39 cellular contexts compared by ENCODE assay signal in the genomic region with DNA sequence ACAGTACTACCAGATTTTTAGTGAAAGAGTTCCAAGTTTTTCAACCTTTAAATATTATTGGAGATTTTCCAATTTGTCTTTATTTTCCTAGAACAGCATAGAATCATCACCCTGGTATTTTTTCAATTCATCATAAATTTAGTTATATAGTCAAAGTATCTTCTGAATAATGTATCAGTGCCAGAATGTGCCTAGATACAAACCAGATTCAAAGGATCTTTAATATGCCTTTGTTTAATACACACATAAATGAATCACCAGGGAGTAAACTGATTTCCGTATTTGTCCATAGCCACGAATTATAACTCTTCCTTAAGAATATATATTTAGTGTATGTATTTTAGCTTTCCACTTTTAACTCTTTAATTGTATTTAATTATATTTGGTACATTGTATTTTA.
"Had no signal": no experiment of that assay in that cellular context is flagged by ENCODE, and none has a peak within 500 bp of the region (broad histone marks: within the 10 kb centered on the region; RNA-seq: fewer than 3 reads in every experiment).

No MANE protein-coding gene starts in this region.

- H3K4me3 Mint-ChIP-seq: activated B cell treated with CpG ODN at 0.5 μM for 24 hours; activated CD4-positive, alpha-beta memory T cell treated with anti-CD3 and anti-CD28 coated beads for 36 hours; activated CD4-positive, alpha-beta T cell treated with anti-CD3 and anti-CD28 coated beads, Interleukin-2, amount 10 ng/mL, durations not matched to agents 24 days and 14 days; activated CD8-positive, alpha-beta T cell treated with anti-CD3 and anti-CD28 coated beads for 36 hours; activated naive CD4-positive, alpha-beta T cell treated with anti-CD3 and anti-CD28 coated beads for 36 hours; activated naive CD4-positive, alpha-beta T cell treated with anti-CD3 and anti-CD28 coated beads, Interleukin-2, amount 50 U/mL, for 24 hours; activated naive CD8-positive, alpha-beta T cell; activated naive CD8-positive, alpha-beta T cell treated with anti-CD3 and anti-CD28 coated beads, Interleukin-2, amount 10 ng/mL, durations not matched to agents 7 days and 5 days; activated naive CD8-positive, alpha-beta T cell treated with anti-CD3 and anti-CD28 coated beads, Interleukin-2, amount 50 U/mL, for 24 hours; activated T-cell treated with anti-CD3 and anti-CD28 coated beads, Interleukin-2, amount 50 U/mL, for 4 hours; activated T-cell treated with anti-CD3 and anti-CD28 coated beads, Interleukin-2, amount 50 U/mL, for 72 hours; activated T-helper 1 cell treated with anti-CD3 and anti-CD28 coated beads, Interleukin-12 subunit alpha, Interleukin-12 subunit beta, Interleukin-2, Interleukin-4 antibody, amounts not matched to agents 30 ng/mL and 10 ng/mL and 1 ng/mL, durations not matched to agents 14 hours and 24 hours and 36 hours; activated T-helper 17 cell treated with anti-CD3 and anti-CD28 coated beads, Interleukin-2, amount 50 U/mL, for 72 hours; brain; central memory CD8-positive, alpha-beta T cell; T-helper 1 cell treated with Interleukin-12 subunit alpha and Interleukin-12 subunit beta and Interleukin-4 antibody, amounts not matched to agents 30 μg/mL and 1 μg/mL, for 36 hours; T-helper 2 cell treated with Interferon-gamma antibody and Interleukin-4, amounts not matched to agents 5 μg/mL and 100 μg/mL, for 36 hours had no signal

- H3K27ac ChIP-seq: ascending aorta, cardiac muscle cell, VCaP had no signal

- H3K9me3 Mint-ChIP-seq: activated naive CD4-positive, alpha-beta T cell treated with anti-CD3 and anti-CD28 coated beads, Interleukin-2, amount 50 U/mL, for 24 hours; activated T-helper 1 cell treated with anti-CD3 and anti-CD28 coated beads, Interleukin-12 subunit alpha, Interleukin-12 subunit beta, Interleukin-2, Interleukin-4 antibody, amounts not matched to agents 30 ng/mL and 10 ng/mL and 1 ng/mL, durations not matched to agents 14 hours and 24 hours and 36 hours; brain; T-helper 1 cell treated with Interleukin-12 subunit alpha and Interleukin-12 subunit beta and Interleukin-4 antibody, amounts not matched to agents 30 μg/mL and 1 μg/mL, for 36 hours had no signal

- H3K27me3 Mint-ChIP-seq: activated B cell treated with CpG ODN at 0.5 μM for 24 hours; activated CD4-positive, alpha-beta memory T cell treated with anti-CD3 and anti-CD28 coated beads for 36 hours; activated CD4-positive, alpha-beta T cell treated with anti-CD3 and anti-CD28 coated beads, Interleukin-2, amount 10 ng/mL, durations not matched to agents 24 days and 14 days; activated CD8-positive, alpha-beta T cell treated with anti-CD3 and anti-CD28 coated beads for 36 hours; activated naive CD4-positive, alpha-beta T cell treated with anti-CD3 and anti-CD28 coated beads, Interleukin-2, amount 50 U/mL, for 24 hours; activated naive CD8-positive, alpha-beta T cell; activated naive CD8-positive, alpha-beta T cell treated with anti-CD3 and anti-CD28 coated beads, Interleukin-2, amount 10 ng/mL, durations not matched to agents 7 days and 5 days; activated naive CD8-positive, alpha-beta T cell treated with anti-CD3 and anti-CD28 coated beads, Interleukin-2, amount 50 U/mL, for 24 hours; activated T-helper 17 cell treated with anti-CD3 and anti-CD28 coated beads, Interleukin-2, amount 50 U/mL, for 72 hours; central memory CD8-positive, alpha-beta T cell had no signal

- H3K27me3 ChIP-seq: ascending aorta, cardiac muscle cell had no signal

- H3K36me3 ChIP-seq: ascending aorta, cardiac muscle cell had no signal

- ATAC-seq: activated CD8-positive, alpha-beta T cell treated with anti-CD3 and anti-CD28 coated beads for 36 hours; activated naive CD8-positive, alpha-beta T cell treated with anti-CD3 and anti-CD28 coated beads, Interleukin-2, amount 50 U/mL, for 24 hours; activated T-cell treated with anti-CD3 and anti-CD28 coated beads, Interleukin-2, amount 50 U/mL, for 4 hours; activated T-cell treated with anti-CD3 and anti-CD28 coated beads, Interleukin-2, amount 50 U/mL, for 72 hours; activated T-helper 17 cell treated with anti-CD3 and anti-CD28 coated beads, Interleukin-2, amount 50 U/mL, for 72 hours had no signal

- H3K4me1 ChIP-seq: ascending aorta had no signal

- H3K4me3 ChIP-seq: ascending aorta, cardiac muscle cell had no signal

- H3K27ac Mint-ChIP-seq: activated B cell treated with CpG ODN at 0.5 μM for 24 hours; activated CD4-positive, alpha-beta memory T cell treated with anti-CD3 and anti-CD28 coated beads for 36 hours; activated CD4-positive, alpha-beta T cell treated with anti-CD3 and anti-CD28 coated beads, Interleukin-2, amount 10 ng/mL, durations not matched to agents 24 days and 14 days; activated CD8-positive, alpha-beta T cell treated with anti-CD3 and anti-CD28 coated beads for 36 hours; activated naive CD4-positive, alpha-beta T cell treated with anti-CD3 and anti-CD28 coated beads for 36 hours; activated naive CD4-positive, alpha-beta T cell treated with anti-CD3 and anti-CD28 coated beads, Interleukin-2, amount 50 U/mL, for 24 hours; activated naive CD8-positive, alpha-beta T cell; activated naive CD8-positive, alpha-beta T cell treated with anti-CD3 and anti-CD28 coated beads, Interleukin-2, amount 10 ng/mL, durations not matched to agents 7 days and 5 days; activated naive CD8-positive, alpha-beta T cell treated with anti-CD3 and anti-CD28 coated beads, Interleukin-2, amount 50 U/mL, for 24 hours; activated T-cell treated with anti-CD3 and anti-CD28 coated beads, Interleukin-2, amount 50 U/mL, for 72 hours; activated T-helper 1 cell treated with anti-CD3 and anti-CD28 coated beads, Interleukin-12 subunit alpha, Interleukin-12 subunit beta, Interleukin-2, Interleukin-4 antibody, amounts not matched to agents 30 ng/mL and 10 ng/mL and 1 ng/mL, durations not matched to agents 14 hours and 24 hours and 36 hours; activated T-helper 17 cell treated with anti-CD3 and anti-CD28 coated beads, Interleukin-2, amount 50 U/mL, for 72 hours; brain; T-helper 1 cell treated with Interleukin-12 subunit alpha and Interleukin-12 subunit beta and Interleukin-4 antibody, amounts not matched to agents 30 μg/mL and 1 μg/mL, for 36 hours; T-helper 2 cell treated with Interferon-gamma antibody and Interleukin-4, amounts not matched to agents 5 μg/mL and 100 μg/mL, for 36 hours had no signal

- FAIRE-seq: bronchial epithelial cell, TTC549 had no signal

- DNase-seq: activated B cell treated with CpG ODN at 0.5 μM for 24 hours; activated CD4-positive, alpha-beta memory T cell treated with anti-CD3 and anti-CD28 coated beads for 36 hours; activated CD4-positive, alpha-beta T cell treated with anti-CD3 and anti-CD28 coated beads for 4 hours; activated CD4-positive, alpha-beta T cell treated with anti-CD3 and anti-CD28 coated beads, Interleukin-2, amount 10 ng/mL, durations not matched to agents 24 days and 14 days; activated CD4-positive, alpha-beta T cell treated with anti-CD3 and anti-CD28 coated beads, Interleukin-2, amount 50 U/mL, for 1 hour; activated CD4-positive, alpha-beta T cell treated with anti-CD3 and anti-CD28 coated beads, Interleukin-2, amount 50 U/mL, for 4 hours; activated CD4-positive, CD25-positive, alpha-beta regulatory T cell treated with anti-CD3 and anti-CD28 coated beads, Interleukin-2, amount 50 U/mL, for 72 hours; activated CD8-positive, alpha-beta memory T cell treated with anti-CD3 and anti-CD28 coated beads, Interleukin-2, amount 50 U/mL, for 4 hours; activated CD8-positive, alpha-beta T cell treated with anti-CD3 and anti-CD28 coated beads for 36 hours; activated effector memory CD4-positive, alpha-beta T cell treated with anti-CD3 and anti-CD28 coated beads, Interleukin-2, amount 50 U/mL, for 16 hours; activated gamma-delta T cell treated with Interleukin-2 at 50 U/mL for 16 hours; activated naive CD4-positive, alpha-beta T cell; activated naive CD4-positive, alpha-beta T cell treated with anti-CD3 and anti-CD28 coated beads for 36 hours; activated naive CD8-positive, alpha-beta T cell treated with anti-CD3 and anti-CD28 coated beads, Interleukin-2, amount 10 ng/mL, durations not matched to agents 7 days and 5 days; activated naive CD8-positive, alpha-beta T cell treated with anti-CD3 and anti-CD28 coated beads, Interleukin-2, amount 50 U/mL, for 24 hours; activated T-cell treated with anti-CD3 and anti-CD28 coated beads for 4 hours; activated T-cell treated with anti-CD3 and anti-CD28 coated beads, Interleukin-2, amount 50 U/mL, for 1 hour; activated T-cell treated with anti-CD3 and anti-CD28 coated beads, Interleukin-2, amount 50 U/mL, for 4 hours; activated T-cell treated with anti-CD3 and anti-CD28 coated beads, Interleukin-2, amount 50 U/mL, for 72 hours; amygdala; anterior cingulate cortex; caudate nucleus; cerebellar nuclear complex; T-helper 1 cell; T-helper 2 cell; T-helper 9 cell had no signal

- H3K36me3 Mint-ChIP-seq: activated CD4-positive, alpha-beta memory T cell treated with anti-CD3 and anti-CD28 coated beads for 36 hours; activated naive CD4-positive, alpha-beta T cell treated with anti-CD3 and anti-CD28 coated beads, Interleukin-2, amount 50 U/mL, for 24 hours; activated naive CD8-positive, alpha-beta T cell; activated naive CD8-positive, alpha-beta T cell treated with anti-CD3 and anti-CD28 coated beads, Interleukin-2, amount 10 ng/mL, durations not matched to agents 7 days and 5 days; brain had no signal

- H3K4me1 Mint-ChIP-seq: activated B cell treated with CpG ODN at 0.5 μM for 24 hours; activated CD4-positive, alpha-beta T cell treated with anti-CD3 and anti-CD28 coated beads, Interleukin-2, amount 10 ng/mL, durations not matched to agents 24 days and 14 days; activated naive CD4-positive, alpha-beta T cell treated with anti-CD3 and anti-CD28 coated beads, Interleukin-2, amount 50 U/mL, for 24 hours; activated naive CD8-positive, alpha-beta T cell treated with anti-CD3 and anti-CD28 coated beads, Interleukin-2, amount 10 ng/mL, durations not matched to agents 7 days and 5 days; activated naive CD8-positive, alpha-beta T cell treated with anti-CD3 and anti-CD28 coated beads, Interleukin-2, amount 50 U/mL, for 24 hours; activated T-helper 17 cell treated with anti-CD3 and anti-CD28 coated beads, Interleukin-2, amount 50 U/mL, for 72 hours; central memory CD8-positive, alpha-beta T cell had no signal

- H3K9me3 ChIP-seq: ascending aorta had no signal
